26 cellular contexts compared by ENCODE assay signal in the genomic region with DNA sequence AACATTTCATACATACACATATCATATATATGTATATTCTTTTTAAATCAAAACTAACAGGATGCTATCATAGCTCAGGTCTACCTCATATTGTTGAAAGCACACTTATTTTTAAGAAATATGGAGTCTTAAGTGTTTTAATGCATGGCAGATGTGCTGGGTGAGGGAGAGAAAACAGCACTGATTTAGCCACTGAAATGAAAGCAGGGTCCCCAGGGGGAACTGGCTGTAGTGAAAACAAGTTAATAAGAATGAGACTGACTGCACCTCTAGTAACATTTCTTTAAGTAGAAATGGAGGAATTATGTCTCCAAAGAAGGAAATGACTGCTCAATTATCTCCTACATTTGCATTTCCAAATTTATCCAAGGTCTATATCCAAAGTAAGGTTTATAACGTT.
"Had no signal": no experiment of that assay in that cellular context is flagged by ENCODE, and none has a peak within 500 bp of the region (broad histone marks: within the 10 kb centered on the region; RNA-seq: fewer than 3 reads in every experiment).

No MANE protein-coding gene starts in this region.

- DNase-seq: activated CD4-positive, alpha-beta T cell treated with anti-CD3 and anti-CD28 coated beads, Interleukin-2, amount 10 ng/mL, durations not matched to agents 24 days and 14 days; activated CD4-positive, alpha-beta T cell treated with anti-CD3 and anti-CD28 coated beads, Interleukin-2, amount 50 U/mL, for 4 hours; activated CD8-positive, alpha-beta T cell treated with anti-CD3 and anti-CD28 coated beads for 36 hours; activated effector memory CD4-positive, alpha-beta T cell treated with anti-CD3 and anti-CD28 coated beads, Interleukin-2, amount 50 U/mL, for 16 hours; activated naive CD4-positive, alpha-beta T cell; activated naive CD4-positive, alpha-beta T cell treated with anti-CD3 and anti-CD28 coated beads, Interleukin-2, amount 50 U/mL, for 16 hours; activated naive CD8-positive, alpha-beta T cell treated with anti-CD3 and anti-CD28 coated beads for 36 hours; activated T-cell treated with anti-CD3 and anti-CD28 coated beads, Interleukin-2, amount 50 U/mL, for 1 hour; activated T-cell treated with anti-CD3 and anti-CD28 coated beads, Interleukin-2, amount 50 U/mL, for 72 hours; amniotic stem cell; aorta; brain microvascular endothelial cell; central memory CD4-positive, alpha-beta T cell; NCI-H1105; NCI-H1417 treated with DMSO at 0.1 percent for 48 hours; NCI-H187 treated with DMSO at 0.1 percent for 48 hours; NCI-H2081; NCI-H226; NCI-H446 treated with DMSO at 0.1 percent for 48 hours; NCI-H526; NCI-H748 treated with DMSO at 0.1 percent for 48 hours; NK-92 treated with Interleukin-12 subunit alpha and Interleukin-12 subunit beta, amount 100 ng/mL, for 24 hours; OCI-M1; Right ventricle myocardium superior; T1000 had no signal

- H3K27ac ChIP-seq: brain microvascular endothelial cell had no signal

- ATAC-seq: activated CD8-positive, alpha-beta T cell treated with anti-CD3 and anti-CD28 coated beads for 36 hours; activated T-cell treated with anti-CD3 and anti-CD28 coated beads, Interleukin-2, amount 50 U/mL, for 72 hours; activated T-helper 17 cell treated with anti-CD3 and anti-CD28 coated beads, Interleukin-2, amount 50 U/mL, for 72 hours had no signal

- H3K36me3 ChIP-seq: brain microvascular endothelial cell had no signal

- H3K27me3 ChIP-seq: brain microvascular endothelial cell had no signal
